In the genomic region with DNA sequence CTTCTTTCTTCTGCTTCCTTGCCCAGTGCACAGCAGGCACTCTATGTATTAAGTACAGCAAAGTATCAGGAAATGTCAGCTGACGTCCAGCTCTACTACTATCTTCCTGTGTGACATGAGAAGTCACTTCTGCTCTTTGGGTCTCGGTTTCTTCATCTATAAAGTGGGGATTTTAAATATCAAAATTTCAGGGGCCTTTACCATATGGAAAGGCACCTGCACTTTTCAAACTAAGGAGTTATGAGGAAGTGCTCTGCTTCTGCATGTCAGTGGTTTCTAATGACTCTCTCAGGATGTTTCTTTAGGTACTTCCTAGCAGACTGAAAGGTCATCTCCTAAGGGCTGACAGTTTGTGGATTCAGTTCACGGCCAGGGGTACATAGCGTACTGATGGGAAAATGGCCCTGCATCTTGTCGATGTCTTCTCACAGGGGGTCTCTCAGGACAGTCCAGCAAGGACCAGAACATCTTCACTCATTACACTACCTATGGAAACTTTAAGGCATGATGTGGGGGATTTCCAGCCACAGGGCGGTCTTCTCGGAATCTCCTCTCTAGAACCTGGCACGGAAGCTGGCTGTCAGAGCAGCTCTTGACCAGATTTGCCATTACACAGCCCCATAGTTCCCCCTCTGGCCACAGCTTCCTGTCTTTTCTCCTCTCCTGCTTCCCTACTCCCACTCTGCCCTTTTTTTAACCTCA, we compare ENCODE assay signal across 10 cellular contexts. TPM values are rescaled to one million over a fixed set of nuclear protein-coding genes. Genes with fewer than 3 reads are reported as not detected.
DNase-seq lines count a peak whose midpoint lies in the region; ATAC-seq and TF ChIP-seq lines count a peak whose summit lies in the region.
"Had no signal": no experiment of that assay in that cellular context is flagged by ENCODE, and none has a peak within 500 bp of the region (broad histone marks: within the 10 kb centered on the region; RNA-seq: fewer than 3 reads in every experiment).

No MANE protein-coding gene starts in this region.

- POLR2A ChIA-PET in PC-3 (lab: Charles Lee; ENCODE audit: unreplicated experiment), result no interaction called here

- H3K4me2 ChIP-seq in mesenchymal stem cell (ENCODE audit: low read length, poor library complexity, severe bottlenecking) (no peak overlapping the region), GM23248 (ENCODE audit: unreplicated experiment) (no peak overlapping the region), PC-3 (ENCODE audit: low read length) (no peak overlapping the region)

- H3K23ac ChIP-seq in mesenchymal stem cell (ENCODE audit: low read length in 2 of 2), result no peak overlapping the region

- peak overlapping the region; percentile 91 for H3K27ac Mint-ChIP-seq in activated naive CD8-positive, alpha-beta T cell treated with anti-CD3 and anti-CD28 coated beads for 36 hours

- H3K79me2 ChIP-seq in GM23248 (ENCODE audit: insufficient read depth) (peaks cover 11% of the 10 kb centered on the region; the same call in 1 of the 2 replicates), PC-3 (ENCODE audit: low read length) (no peaks in the 10 kb centered on the region)

- DNase-seq in CMK (ENCODE audit: low read depth) (peak; percentile 33), GM19240 (ENCODE audit: insufficient read length, low spot score) (peak; percentile 33), mesenchymal stem cell (no peak), thyroid gland (no peak), GM23248 (no peak), PC-3 (no peak)
- peak; percentile 10 for DNase-seq in activated naive CD8-positive, alpha-beta T cell treated with anti-CD3 and anti-CD28 coated beads for 36 hours
- DNase-seq: NCI-H2029 treated with DMSO at 0.1 percent for 48 hours had no signal

- H3K36me3 Mint-ChIP-seq in activated naive CD8-positive, alpha-beta T cell treated with anti-CD3 and anti-CD28 coated beads for 36 hours, result peaks cover 18% of the 10 kb centered on the region

- BruUV-seq in PC-3 (replicated peaks; lab: Mats Ljungman, UMichigan), result no TSS peak

- H3K79me1 ChIP-seq in mesenchymal stem cell (replicated peaks; ENCODE audit: low read length, poor library complexity, severe bottlenecking), result peaks cover 1% of the 10 kb centered on the region

- peak; percentile 53 for ATAC-seq in HG03097 (IDR thresholded peaks at IDR 0.05; ENCODE audit: low FRiP score, unreplicated experiment)
- ATAC-seq in PC-3, result no peak

- no peaks in the 10 kb centered on the region for H3K9me3 Mint-ChIP-seq in activated naive CD8-positive, alpha-beta T cell treated with anti-CD3 and anti-CD28 coated beads for 36 hours

- no peak overlapping the region for H2BK120ac ChIP-seq in mesenchymal stem cell (ENCODE audit: low read depth, low read length)

- peak overlapping the region; percentile 15 for H3K4me3 Mint-ChIP-seq in activated naive CD8-positive, alpha-beta T cell treated with anti-CD3 and anti-CD28 coated beads for 36 hours

- H3K27ac ChIP-seq in mesenchymal stem cell (ENCODE audit: low read length, poor library complexity, severe bottlenecking), result no peak overlapping the region
- no peak overlapping the region for H3K27ac ChIP-seq in thyroid gland
- H3K27ac ChIP-seq in GM23248, result no peak overlapping the region
- no peak overlapping the region for H3K27ac ChIP-seq in PC-3 (ENCODE audit: low read length)
- H3K27ac ChIP-seq: VCaP had no signal

- H3K14ac ChIP-seq in mesenchymal stem cell (ENCODE audit: low read length in 2 of 2), result no peak overlapping the region

- peaks cover 13% of the 10 kb centered on the region for H3K4me1 Mint-ChIP-seq in activated naive CD8-positive, alpha-beta T cell treated with anti-CD3 and anti-CD28 coated beads for 36 hours

- peaks cover 9% of the 10 kb centered on the region; the same call in 1 of the 2 replicates for H3F3A ChIP-seq in GM23248 (ENCODE audit: insufficient read depth)
- H3F3A ChIP-seq in PC-3 (ENCODE audit: low read length, unreplicated experiment), result no peaks in the 10 kb centered on the region

- H3K9ac ChIP-seq in mesenchymal stem cell (ENCODE audit: low read length), result no peak overlapping the region
- H3K9ac ChIP-seq in GM23248, result no peak overlapping the region
- H3K9ac ChIP-seq in PC-3 (ENCODE audit: low read length), result no peak overlapping the region

- H3K9me3 ChIP-seq in mesenchymal stem cell (ENCODE audit: control insufficient read depth, low read length) (no peaks in the 10 kb centered on the region), thyroid gland (no peaks in the 10 kb centered on the region), GM23248 (ENCODE audit: low read depth) (no peaks in the 10 kb centered on the region), PC-3 (ENCODE audit: low read length) (peaks cover 9% of the 10 kb centered on the region; the same call in 1 of the 2 replicates)

- no peak overlapping the region for H2BK5ac ChIP-seq in mesenchymal stem cell (ENCODE audit: low read depth, low read length, poor library complexity, severe bottlenecking)

- H3K27me3 Mint-ChIP-seq in activated naive CD8-positive, alpha-beta T cell treated with anti-CD3 and anti-CD28 coated beads for 36 hours, result no peaks in the 10 kb centered on the region

- no peaks in the 10 kb centered on the region for H3K9me2 ChIP-seq in GM23248 (ENCODE audit: insufficient read depth)
- no peaks in the 10 kb centered on the region for H3K9me2 ChIP-seq in PC-3 (replicated peaks; ENCODE audit: low read length)

- no peak overlapping the region for H3K4ac ChIP-seq in mesenchymal stem cell (ENCODE audit: low read depth in 1 of 2, low read length in 2 of 2)

- CTCF ChIA-PET in PC-3 (lab: Charles Lee), result no interaction called here

- H3K4me1 ChIP-seq in mesenchymal stem cell (ENCODE audit: control insufficient read depth, insufficient read depth, low read depth, low read length) (no peaks in the 10 kb centered on the region), thyroid gland (no peaks in the 10 kb centered on the region), GM23248 (ENCODE audit: insufficient read depth) (no peaks in the 10 kb centered on the region), PC-3 (ENCODE audit: insufficient read depth, low read length) (no peaks in the 10 kb centered on the region)

- H2BK15ac ChIP-seq in mesenchymal stem cell (ENCODE audit: low read depth, poor library complexity, severe bottlenecking), result no peak overlapping the region

- in situ Hi-C loops in GM23248 (cut with MboI), result no loop called here

- no peak overlapping the region for H2AK5ac ChIP-seq in mesenchymal stem cell (ENCODE audit: low read length, severe bottlenecking)

- H2AFZ ChIP-seq in mesenchymal stem cell (ENCODE audit: low read depth, low read length) (no peak overlapping the region), GM23248 (no peak overlapping the region), PC-3 (ENCODE audit: low read length) (no peak overlapping the region)

- no peak overlapping the region for H4K91ac ChIP-seq in mesenchymal stem cell (ENCODE audit: low read length)

- no peaks in the 10 kb centered on the region for H3K27me3 ChIP-seq in mesenchymal stem cell (ENCODE audit: control insufficient read depth in 1 of 2, insufficient read depth in 1 of 2, low read length in 2 of 2)
- no peaks in the 10 kb centered on the region for H3K27me3 ChIP-seq in thyroid gland
- H3K27me3 ChIP-seq in GM23248 (replicated peaks; ENCODE audit: insufficient read depth), result no peaks in the 10 kb centered on the region
- no peaks in the 10 kb centered on the region for H3K27me3 ChIP-seq in PC-3 (ENCODE audit: low read length)

- no peak overlapping the region for H3K18ac ChIP-seq in mesenchymal stem cell (ENCODE audit: low read depth in 1 of 2, low read length in 2 of 2)

- H2BK12ac ChIP-seq in mesenchymal stem cell (ENCODE audit: low read length in 2 of 2), result no peak overlapping the region

- intact Hi-C loops in thyroid gland (cut with DNase I) (no loop called here), PC-3 (cut with micrococcal nuclease) (no loop called here)

- H3K4me3 ChIP-seq in mesenchymal stem cell (ENCODE audit: insufficient read depth in 1 of 2, low read depth in 1 of 2, low read length in 2 of 2) (no peak overlapping the region), thyroid gland (replicated peaks in 1 of 3) (no peak overlapping the region), GM23248 (no peak overlapping the region), PC-3 (ENCODE audit: low read length) (no peak overlapping the region)

- 95% methylated on average over 8 of the region's 8 CpGs for WGBS in mesenchymal stem cell
- 84 to 90% methylated on average over 8 of the region's 8 CpGs for WGBS in thyroid gland, 2 donors
- 95 to 97% methylated on average over 8 of the region's 8 CpGs for WGBS in GM23248 (ENCODE audit: low coverage in 1 of 2, low lambda C conversion rate in 2 of 2, missing lambda C conversion rate in 2 of 2), 2 experiments

- H4K20me1 ChIP-seq in GM23248 (ENCODE audit: insufficient read depth) (no peaks in the 10 kb centered on the region), PC-3 (ENCODE audit: low read length) (no peaks in the 10 kb centered on the region)

- H4K8ac ChIP-seq in mesenchymal stem cell (ENCODE audit: low read length), result no peak overlapping the region

- TF ChIP-seq POLR2A in thyroid gland (IDR thresholded peaks at IDR 0.05), result no peak

- no peak for TF ChIP-seq CTCF in thyroid gland (IDR thresholded peaks at IDR 0.05)
- TF ChIP-seq CTCF in PC-3 (conservative IDR thresholded peaks at IDR 0.05; ENCODE audit: low read depth, low read length), result no peak

- peaks cover 12 to 24% of the 10 kb centered on the region in 2 experiments for H3K36me3 ChIP-seq in mesenchymal stem cell (ENCODE audit: control insufficient read depth in 1 of 2, insufficient read depth in 2 of 2, low read depth in 1 of 2, low read length in 2 of 2)
- no peaks in the 10 kb centered on the region for H3K36me3 ChIP-seq in thyroid gland
- peaks cover 12% of the 10 kb centered on the region; the same call in 1 of the 2 replicates for H3K36me3 ChIP-seq in GM23248 (ENCODE audit: low read depth)
- peaks cover 10% of the 10 kb centered on the region; the same call in 1 of the 2 replicates for H3K36me3 ChIP-seq in PC-3 (ENCODE audit: low read depth, low read length)

RNA-seq across cellular contexts. Expression of gene MTF1, which starts 42.0 kb away (rescaled TPM):
- total RNA-seq in activated naive CD8-positive, alpha-beta T cell treated with anti-CD3 and anti-CD28 coated beads for 36 hours, result 10 to 100 TPM; 31.2 to 31.4 TPM
- 5.5 TPM for polyA plus RNA-seq in mesenchymal stem cell (2013, experiment 1 of 2)
- polyA plus RNA-seq in mesenchymal stem cell (2013, experiment 2 of 2), result 5.3 TPM
- total RNA-seq in thyroid gland (1 to 10 TPM; 4.0 to 6.9 (median 5.7) TPM), PC-3 (2014; rRNA removed) (5.4 and 10.7 TPM in 2 replicates)
- total RNA-seq in GM23248 (2014; rRNA removed; shearing (Covaris generic)), result 2.1 TPM in 2 replicates
- polyA plus RNA-seq in GM23248 (2016; fragmentation: Nextera tagmentation; extraction: Ambion mirVana), result 14.4 and 14.7 TPM in 2 replicates

RNA-seq across cellular contexts. Expression of gene INPP5B, which starts 45.5 kb away (rescaled TPM):
- total RNA-seq in activated naive CD8-positive, alpha-beta T cell treated with anti-CD3 and anti-CD28 coated beads for 36 hours, result 10 to 100 TPM; 26.6 to 27.7 TPM
- polyA plus RNA-seq in mesenchymal stem cell (2013, experiment 1 of 2), result 9.4 TPM
- 9.0 TPM for polyA plus RNA-seq in mesenchymal stem cell (2013, experiment 2 of 2)
- 10 to 100 TPM; 24.7 to 42.5 (median 30.8) TPM for total RNA-seq in thyroid gland
- total RNA-seq in GM23248 (2014; rRNA removed; shearing (Covaris generic)), result 24.4 and 34.3 TPM in 2 replicates
- polyA plus RNA-seq in GM23248 (2016; fragmentation: Nextera tagmentation; extraction: Ambion mirVana), result 9.8 and 10.0 TPM in 2 replicates
- 10.5 and 12.1 TPM in 2 replicates for total RNA-seq in PC-3 (2014; rRNA removed)

Comparison
In these comparisons a context has a peak if more than half of its experiments do, and no peak if none do; other contexts are left out.
1. DNase-seq: peak in CMK (single experiment), GM19240 (single experiment) and activated naive CD8-positive, alpha-beta T cell treated with anti-CD3 and anti-CD28 coated beads for 36 hours (single experiment); none in mesenchymal stem cell (single experiment), thyroid gland (0 of 2), GM23248 (single experiment) and PC-3 (single experiment).